ENCODE assay signal across 33 cellular contexts in genomic region chr4:153367092-153367491, GRCh38.
"Had no signal": no experiment of that assay in that cellular context is flagged by ENCODE, and none has a peak within 500 bp of the region (broad histone marks: within the 10 kb centered on the region; RNA-seq: fewer than 3 reads in every experiment).

No MANE protein-coding gene starts in this region.

- H3K9me3 ChIP-seq: MG63 had no signal

- H3K36me3 ChIP-seq: brain microvascular endothelial cell had no signal

- H3K27ac Mint-ChIP-seq: activated B cell treated with CpG ODN at 0.5 μM for 24 hours; activated CD8-positive, alpha-beta T cell treated with anti-CD3 and anti-CD28 coated beads for 36 hours; activated naive CD4-positive, alpha-beta T cell treated with anti-CD3 and anti-CD28 coated beads, Interleukin-2, amount 10 ng/mL, durations not matched to agents 7 days and 5 days; activated naive CD8-positive, alpha-beta T cell; activated T-cell treated with anti-CD3 and anti-CD28 coated beads, Interleukin-2, amount 50 U/mL, for 24 hours; activated T-helper 1 cell treated with anti-CD3 and anti-CD28 coated beads, Interleukin-12 subunit alpha, Interleukin-12 subunit beta, Interleukin-2, Interleukin-4 antibody, amounts not matched to agents 30 ng/mL and 10 ng/mL and 1 ng/mL, durations not matched to agents 14 hours and 24 hours and 36 hours had no signal

- H3K4me3 ChIP-seq: MG63, SJCRH30 had no signal

- H3K9ac ChIP-seq: SK-N-SH had no signal

- DNase-seq: activated B cell treated with CpG ODN at 0.5 μM for 24 hours; activated CD4-positive, alpha-beta T cell treated with anti-CD3 and anti-CD28 coated beads for 48 hours; activated CD4-positive, CD25-positive, alpha-beta regulatory T cell treated with anti-CD3 and anti-CD28 coated beads, Interleukin-2, amount 50 U/mL, for 72 hours; activated CD8-positive, alpha-beta T cell treated with anti-CD3 and anti-CD28 coated beads for 36 hours; activated effector memory CD4-positive, alpha-beta T cell treated with Interleukin-2 at 50 U/mL for 16 hours; activated naive CD4-positive, alpha-beta T cell treated with anti-CD3 and anti-CD28 coated beads, Interleukin-2, amount 10 ng/mL, durations not matched to agents 7 days and 5 days; activated T-cell treated with anti-CD3 and anti-CD28 coated beads, Interleukin-2, amount 50 U/mL, for 24 hours; amniotic stem cell; aorta; brain microvascular endothelial cell; central memory CD4-positive, alpha-beta T cell; IMR-90; Karpas-422; KBM-7; MG63; NCI-H1048; NCI-H1105 treated with DMSO at 0.1 percent for 48 hours; NCI-H1436; NCI-H1694; NCI-H1930; NCI-H2081 treated with DMSO at 0.1 percent for 48 hours; NCI-H345; NCI-H524 treated with DMSO at 0.1 percent for 48 hours; SHP77; SJCRH30; SK-N-SH; T-helper 1 cell; T-helper 2 cell; T-helper 9 cell had no signal

- ATAC-seq: activated CD8-positive, alpha-beta T cell treated with anti-CD3 and anti-CD28 coated beads for 36 hours; Panc1 had no signal

- H3K4me2 ChIP-seq: SK-N-SH had no signal

- H3K27me3 Mint-ChIP-seq: activated B cell treated with CpG ODN at 0.5 μM for 24 hours; activated CD8-positive, alpha-beta T cell treated with anti-CD3 and anti-CD28 coated beads for 36 hours; activated naive CD4-positive, alpha-beta T cell treated with anti-CD3 and anti-CD28 coated beads, Interleukin-2, amount 10 ng/mL, durations not matched to agents 7 days and 5 days; activated naive CD8-positive, alpha-beta T cell; activated T-cell treated with anti-CD3 and anti-CD28 coated beads, Interleukin-2, amount 50 U/mL, for 24 hours had no signal

- H3K27me3 ChIP-seq: brain microvascular endothelial cell, MG63, SJCRH30 had no signal

- H3K4me3 Mint-ChIP-seq: activated B cell treated with CpG ODN at 0.5 μM for 24 hours; activated CD8-positive, alpha-beta T cell treated with anti-CD3 and anti-CD28 coated beads for 36 hours; activated naive CD4-positive, alpha-beta T cell treated with anti-CD3 and anti-CD28 coated beads, Interleukin-2, amount 10 ng/mL, durations not matched to agents 7 days and 5 days; activated naive CD8-positive, alpha-beta T cell; activated T-cell treated with anti-CD3 and anti-CD28 coated beads, Interleukin-2, amount 50 U/mL, for 24 hours; activated T-helper 1 cell treated with anti-CD3 and anti-CD28 coated beads, Interleukin-12 subunit alpha, Interleukin-12 subunit beta, Interleukin-2, Interleukin-4 antibody, amounts not matched to agents 30 ng/mL and 10 ng/mL and 1 ng/mL, durations not matched to agents 14 hours and 24 hours and 36 hours had no signal

- H3K27ac ChIP-seq: brain microvascular endothelial cell, SJCRH30, VCaP had no signal
